1 cellular context compared by ENCODE assay signal in genomic region chr5:172690258-172691075, GRCh38.
A peak's percentile ranks its signal among the peaks of the same experiment; 100 is the strongest.
TF ChIP-seq lines count a peak whose summit lies in the region.

No MANE protein-coding gene starts in this region.

TF ChIP-seq in GM12878, 131 proteins besides CTCF, POLR2A, EP300 and RAD21 (continued from another document):
- TF ChIP-seq SKIL (IDR thresholded peaks at IDR 0.05; ENCODE audit: low read depth, poor library complexity, severe bottlenecking) (peak; percentile 54), NRF1 (conservative IDR thresholded peaks at IDR 0.05; ENCODE audit: low read depth, low read length) (no peak), SPI1 (IDR thresholded peaks at IDR 0.05; ENCODE audit: borderline replicate concordance, insufficient read depth, low read depth, low read length) (no peak), CUX1 (IDR thresholded peaks at IDR 0.05; ENCODE audit: insufficient replicate concordance, low read depth, low read length) (no peak), KLF5 (IDR thresholded peaks at IDR 0.05; ENCODE audit: partially characterized antibody) (peak; percentile 51), JUNB (IDR thresholded peaks at IDR 0.05) (peak; percentile 98)
